16 cellular contexts compared by ENCODE assay signal in genomic region chrX:15142084-15142715, GRCh38.
DNase-seq lines count a peak whose midpoint lies in the region; ATAC-seq, FAIRE-seq and TF ChIP-seq lines count a peak whose summit lies in the region.
"Had no signal": no experiment of that assay in that cellular context is flagged by ENCODE, and none has a peak within 500 bp of the region (broad histone marks: within the 10 kb centered on the region; RNA-seq: fewer than 3 reads in every experiment).

No MANE protein-coding gene starts in this region.

- no peak overlapping the region for H3K9ac ChIP-seq in keratinocyte (ENCODE audit: control insufficient read depth, extremely low read depth, insufficient read depth, low read length)
- H3K9ac ChIP-seq: BLaER1 treated with 17β-estradiol and CSF1 and Interleukin-3, amounts not matched to agents 10 nM and 100 nM had no signal

- no peaks in the 10 kb centered on the region for H3K9me3 Mint-ChIP-seq in Caco-2 (ENCODE audit: unreplicated experiment)
- H3K9me3 Mint-ChIP-seq in activated CD8-positive, alpha-beta T cell treated with anti-CD3 and anti-CD28 coated beads for 36 hours, result no peaks in the 10 kb centered on the region
- H3K9me3 Mint-ChIP-seq: naive B cell had no signal

- H2AFZ ChIP-seq in keratinocyte (ENCODE audit: control insufficient read depth, low read length), result peak overlapping the region; percentile 32

- H3K4me1 ChIP-seq in Caco-2, result peaks cover 10% of the 10 kb centered on the region
- peaks cover 12% of the 10 kb centered on the region for H3K4me1 ChIP-seq in keratinocyte (ENCODE audit: control insufficient read depth, extremely low read depth, insufficient read depth, low read length)
- H3K4me1 ChIP-seq: BLaER1 treated with 17β-estradiol and CSF1 and Interleukin-3, amounts not matched to agents 10 nM and 100 nM; heart left ventricle; right atrium auricular region; SJCRH30; vagina had no signal

- H3K4me2 ChIP-seq in keratinocyte (ENCODE audit: control insufficient read depth, extremely low read depth, insufficient read depth, low read depth, low read length), result peak overlapping the region; percentile 44
- H3K4me2 ChIP-seq: BLaER1 treated with 17β-estradiol and CSF1 and Interleukin-3, amounts not matched to agents 10 nM and 100 nM had no signal

- no peaks in the 10 kb centered on the region for H3K36me3 Mint-ChIP-seq in Caco-2 (ENCODE audit: insufficient read depth, unreplicated experiment)
- no peaks in the 10 kb centered on the region for H3K36me3 Mint-ChIP-seq in activated CD8-positive, alpha-beta T cell treated with anti-CD3 and anti-CD28 coated beads for 36 hours (ENCODE audit: low read depth)
- H3K36me3 Mint-ChIP-seq: naive B cell had no signal

- POLR2A ChIA-PET in Caco-2 (lab: Charles Lee), result no interaction called here
- POLR2A ChIA-PET in activated CD8-positive, alpha-beta T cell treated with anti-CD3 and anti-CD28 coated beads for 36 hours (lab: Charles Lee), result interaction anchor here (1.5 to 1.8 kb wide), 2 partner anchors 16 to 62 kb away, joined by 3 to 5 read pairs; no protein-coding TSS in a partner anchor

- ATAC-seq in activated CD8-positive, alpha-beta T cell treated with anti-CD3 and anti-CD28 coated beads for 36 hours, result peak; percentile 79
- ATAC-seq in GM21825 (IDR thresholded peaks at IDR 0.05; ENCODE audit: unreplicated experiment) (no peak), GM19463 (IDR thresholded peaks at IDR 0.05; ENCODE audit: unreplicated experiment) (no peak)
- ATAC-seq: heart left ventricle had no signal

- H3K27ac Mint-ChIP-seq in Caco-2 (ENCODE audit: unreplicated experiment), result no peak overlapping the region
- peak overlapping the region; percentile 75 for H3K27ac Mint-ChIP-seq in activated CD8-positive, alpha-beta T cell treated with anti-CD3 and anti-CD28 coated beads for 36 hours

- H3K27me3 Mint-ChIP-seq in Caco-2 (ENCODE audit: insufficient read depth, unreplicated experiment), result no peaks in the 10 kb centered on the region
- H3K27me3 Mint-ChIP-seq in activated CD8-positive, alpha-beta T cell treated with anti-CD3 and anti-CD28 coated beads for 36 hours, result peaks cover 2% of the 10 kb centered on the region

- dilution Hi-C loops in keratinocyte (cut with MboI; ENCODE audit: extremely low pct_ligation_motif_present, low sequenced_read_pairs), result no loop called here

- H3K27me3 ChIP-seq in Caco-2 (replicated peaks; ENCODE audit: control insufficient read depth, insufficient read depth, low read length) (no peaks in the 10 kb centered on the region), keratinocyte (ENCODE audit: control insufficient read depth, extremely low read depth, insufficient read depth, low read length) (no peaks in the 10 kb centered on the region)
- H3K27me3 ChIP-seq: right atrium auricular region, SJCRH30, vagina had no signal

- no peaks in the 10 kb centered on the region for H3K79me2 ChIP-seq in keratinocyte (ENCODE audit: control insufficient read depth, insufficient read depth, low read length)

- CTCF ChIA-PET in Caco-2 (lab: Charles Lee), result interaction anchor here (0.9 to 1.8 kb wide), 3 partner anchors 93 to 178 kb away, joined by 3 to 6 read pairs (median 4); no protein-coding TSS in a partner anchor
- CTCF ChIA-PET in activated CD8-positive, alpha-beta T cell treated with anti-CD3 and anti-CD28 coated beads for 36 hours (lab: Charles Lee), result interaction anchor here (0.6 to 3.1 kb wide), 12 partner anchors 10 to 614 kb away, joined by 3 to 22 read pairs (median 3); no protein-coding TSS in a partner anchor

- H3K9me1 ChIP-seq in keratinocyte (ENCODE audit: control insufficient read depth, extremely low read depth, insufficient read depth, low read length), result no peaks in the 10 kb centered on the region

- no peaks in the 10 kb centered on the region for H4K20me1 ChIP-seq in keratinocyte (ENCODE audit: control insufficient read depth, extremely low read depth, insufficient read depth, low read length)

- TF ChIP-seq CTCF in Caco-2 (IDR thresholded peaks at IDR 0.05; ENCODE audit: insufficient read depth in 1 of 2, low read depth in 1 of 2, low read length in 1 of 2, severe bottlenecking in 1 of 2, unreplicated experiment in 1 of 2) (no peak), keratinocyte (optimal IDR thresholded peaks at IDR 0.05 in 1 of 3, IDR thresholded peaks at IDR 0.05 in 1 of 3, conservative IDR thresholded peaks at IDR 0.05 in 1 of 3; ENCODE audit: extremely low read depth in 1 of 3, insufficient read depth in 2 of 3, low read length in 3 of 3) (no peak), foreskin fibroblast (IDR thresholded peaks at IDR 0.05; ENCODE audit: low read depth, low read length) (no peak)
- no peak for TF ChIP-seq CTCF in activated CD8-positive, alpha-beta T cell treated with anti-CD3 and anti-CD28 coated beads for 36 hours (IDR thresholded peaks at IDR 0.05)

- peak; percentile 67 for FAIRE-seq in keratinocyte (lab: Jason Lieb, UNC)

- peak overlapping the region; percentile 10 for H3K27ac ChIP-seq in keratinocyte (ENCODE audit: control insufficient read depth, insufficient read depth, low read length)
- H3K27ac ChIP-seq: BLaER1 treated with 17β-estradiol and CSF1 and Interleukin-3, amounts not matched to agents 10 nM and 100 nM; heart left ventricle; right atrium auricular region; SJCRH30; vagina had no signal

- intact Hi-C loops in Caco-2 (cut with micrococcal nuclease; ENCODE audit: unreplicated experiment), result loop anchor here (5.0 to 10.0 kb wide), 4 partner anchors 35 to 430 kb away; partner anchors contain the start of genes FANCB and MOSPD2
- intact Hi-C loops in activated CD8-positive, alpha-beta T cell treated with anti-CD3 and anti-CD28 coated beads for 36 hours (cut with micrococcal nuclease), result loop anchor here (10.0 kb wide), 1 partner anchor 1047 kb away; no protein-coding TSS in a partner anchor

- DNase-seq in A172 (ENCODE audit: low spot score), result peak; percentile 32
- DNase-seq in Caco-2, result peak; percentile 4 to 62
- DNase-seq in activated CD8-positive, alpha-beta T cell treated with anti-CD3 and anti-CD28 coated beads for 36 hours, result peak; percentile 20
- no peak for DNase-seq in keratinocyte (ENCODE audit: low read depth, low spot score)
- DNase-seq in foreskin fibroblast, result no peak
- DNase-seq in NCI-H82 (lab: John Stamatoyannopoulos, UW), result no peak
- DNase-seq: heart left ventricle; naive B cell; NK-92 treated with Interleukin-12 subunit alpha and Interleukin-12 subunit beta, amount 100 ng/mL, for 24 hours; SJCRH30; stimulated activated CD4-positive, alpha-beta T cell treated with anti-CD3 and anti-CD28 coated beads, Interleukin-4, amount 100 ng/mL, for 1 hour had no signal

- H3K9me3 ChIP-seq in Caco-2 (no peaks in the 10 kb centered on the region), keratinocyte (ENCODE audit: control insufficient read depth, low read depth, low read length) (no peaks in the 10 kb centered on the region)
- H3K9me3 ChIP-seq: BLaER1 treated with 17β-estradiol and CSF1 and Interleukin-3, amounts not matched to agents 10 nM and 100 nM; heart left ventricle; right atrium auricular region; SJCRH30; vagina had no signal

- H3K36me3 ChIP-seq in Caco-2 (ENCODE audit: control insufficient read depth, insufficient read depth, low read length) (no peaks in the 10 kb centered on the region), keratinocyte (ENCODE audit: control insufficient read depth in 2 of 2, extremely low read depth in 1 of 2, insufficient read depth in 2 of 2, low read length in 2 of 2) (no peaks in the 10 kb centered on the region)
- H3K36me3 ChIP-seq: BLaER1 treated with 17β-estradiol and CSF1 and Interleukin-3, amounts not matched to agents 10 nM and 100 nM; heart left ventricle; right atrium auricular region; SJCRH30; vagina had no signal

- H3K4me1 Mint-ChIP-seq in Caco-2 (ENCODE audit: low read depth, unreplicated experiment), result peaks cover 7% of the 10 kb centered on the region
- H3K4me1 Mint-ChIP-seq in activated CD8-positive, alpha-beta T cell treated with anti-CD3 and anti-CD28 coated beads for 36 hours (ENCODE audit: low read depth), result peaks cover 18% of the 10 kb centered on the region

- no peak overlapping the region for H3K4me3 Mint-ChIP-seq in Caco-2 (ENCODE audit: unreplicated experiment)
- peak overlapping the region; percentile 45 for H3K4me3 Mint-ChIP-seq in activated CD8-positive, alpha-beta T cell treated with anti-CD3 and anti-CD28 coated beads for 36 hours
- H3K4me3 Mint-ChIP-seq: naive B cell had no signal

- BruUV-seq in Caco-2 (replicated peaks; lab: Mats Ljungman, UMichigan), result no TSS peak

- H3K4me3 ChIP-seq in Caco-2 (ENCODE audit: low read depth, low read length) (no peak overlapping the region), keratinocyte (ENCODE audit: control insufficient read depth in 2 of 3, extremely low read depth in 1 of 3, insufficient read depth in 2 of 3, low read depth in 1 of 3, low read length in 3 of 3) (no peak overlapping the region), foreskin fibroblast (ENCODE audit: low read depth in 1 of 2, low read length in 2 of 2) (no peak overlapping the region)
- H3K4me3 ChIP-seq: BLaER1 treated with 17β-estradiol and CSF1 and Interleukin-3, amounts not matched to agents 10 nM and 100 nM; heart left ventricle; right atrium auricular region; SJCRH30; vagina had no signal

Comparison
In these comparisons a context has a peak if more than half of its experiments do, and no peak if none do; other contexts are left out.
1. DNase-seq: peak in A172 (single experiment), Caco-2 (2 of 2) and activated CD8-positive, alpha-beta T cell treated with anti-CD3 and anti-CD28 coated beads for 36 hours (single experiment); none in keratinocyte (single experiment), foreskin fibroblast (0 of 2) and NCI-H82 (single experiment).